1 cellular context compared by ENCODE assay signal in genomic region chr1:161176468-161177111, GRCh38.
TF ChIP-seq lines count a peak whose summit lies in the region.

No MANE protein-coding gene starts in this region.

TF ChIP-seq in endothelial cell of umbilical vein, 7 proteins besides CTCF, POLR2A, EP300 and RAD21:
- no peak for TF ChIP-seq MAX (IDR thresholded peaks at IDR 0.05; ENCODE audit: insufficient read depth, insufficient read length)
- no peak for TF ChIP-seq EZH2 (IDR thresholded peaks at IDR 0.05; ENCODE audit: borderline replicate concordance, low read depth, low read length, severe bottlenecking)
- no peak for TF ChIP-seq GATA2 (IDR thresholded peaks at IDR 0.05; ENCODE audit: insufficient read depth, insufficient read length, low read depth, low read length)
- no peak for TF ChIP-seq MYC (IDR thresholded peaks at IDR 0.05; ENCODE audit: low read depth, low read length)
- TF ChIP-seq FOS (IDR thresholded peaks at IDR 0.05; ENCODE audit: borderline replicate concordance, insufficient read depth, low read length) = no peak
- TF ChIP-seq JUN (IDR thresholded peaks at IDR 0.05; ENCODE audit: borderline replicate concordance, insufficient read depth, insufficient read length, low read depth) = no peak
- no peak for TF ChIP-seq POLR2AphosphoS5 (IDR thresholded peaks at IDR 0.05; ENCODE audit: insufficient read depth, low read depth, low read length)
